ENCODE assay signal across 28 cellular contexts in the genomic region with DNA sequence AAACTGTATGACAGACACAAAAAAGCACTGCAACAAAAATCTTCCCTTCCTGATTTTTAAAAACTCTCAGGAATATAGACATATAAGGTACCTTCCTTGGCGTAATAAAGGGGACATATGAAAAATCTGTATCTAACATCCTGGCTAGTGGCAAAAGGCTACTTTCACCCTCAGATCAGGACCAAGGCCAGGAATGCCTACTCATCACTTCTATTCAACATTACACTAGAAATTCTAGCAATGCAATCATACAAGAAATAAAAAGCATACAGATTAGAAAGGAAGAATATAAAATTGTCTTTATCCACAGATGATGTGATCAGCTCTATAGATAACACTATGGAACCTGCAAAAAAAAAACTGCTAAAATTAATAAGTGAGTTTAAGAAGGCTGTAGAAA.
"Had no signal": no experiment of that assay in that cellular context is flagged by ENCODE, and none has a peak within 500 bp of the region (broad histone marks: within the 10 kb centered on the region; RNA-seq: fewer than 3 reads in every experiment).

No MANE protein-coding gene starts in this region.

- H3K4me3 Mint-ChIP-seq: activated CD4-positive, alpha-beta T cell treated with anti-CD3 and anti-CD28 coated beads, Interleukin-2, amount 10 ng/mL, durations not matched to agents 24 days and 14 days; activated CD8-positive, alpha-beta T cell treated with anti-CD3 and anti-CD28 coated beads for 36 hours; activated naive CD4-positive, alpha-beta T cell treated with anti-CD3 and anti-CD28 coated beads for 36 hours; activated T-cell treated with anti-CD3 and anti-CD28 coated beads, Interleukin-2, amount 50 U/mL, for 24 hours; activated T-helper 1 cell treated with anti-CD3 and anti-CD28 coated beads, Interleukin-12 subunit alpha, Interleukin-12 subunit beta, Interleukin-2, Interleukin-4 antibody, amounts not matched to agents 30 ng/mL and 10 ng/mL and 1 ng/mL, durations not matched to agents 14 hours and 24 hours and 36 hours had no signal

- H3K27me3 Mint-ChIP-seq: activated CD4-positive, alpha-beta T cell treated with anti-CD3 and anti-CD28 coated beads, Interleukin-2, amount 10 ng/mL, durations not matched to agents 24 days and 14 days; activated CD8-positive, alpha-beta T cell treated with anti-CD3 and anti-CD28 coated beads for 36 hours; activated T-cell treated with anti-CD3 and anti-CD28 coated beads, Interleukin-2, amount 50 U/mL, for 24 hours had no signal

- H3K9me3 Mint-ChIP-seq: activated CD4-positive, alpha-beta T cell treated with anti-CD3 and anti-CD28 coated beads, Interleukin-2, amount 10 ng/mL, durations not matched to agents 24 days and 14 days; activated CD8-positive, alpha-beta T cell treated with anti-CD3 and anti-CD28 coated beads for 36 hours; activated naive CD4-positive, alpha-beta T cell treated with anti-CD3 and anti-CD28 coated beads for 36 hours; activated naive CD4-positive, alpha-beta T cell treated with anti-CD3 and anti-CD28 coated beads, Interleukin-2, amount 50 U/mL, for 72 hours; activated T-cell treated with anti-CD3 and anti-CD28 coated beads, Interleukin-2, amount 50 U/mL, for 24 hours; activated T-helper 1 cell treated with anti-CD3 and anti-CD28 coated beads, Interleukin-12 subunit alpha, Interleukin-12 subunit beta, Interleukin-2, Interleukin-4 antibody, amounts not matched to agents 30 ng/mL and 10 ng/mL and 1 ng/mL, durations not matched to agents 14 hours and 24 hours and 36 hours had no signal

- H3K4me3 ChIP-seq: adrenal gland, MG63, SJCRH30, SK-N-MC had no signal

- H3K27me3 ChIP-seq: adrenal gland, brain microvascular endothelial cell, MG63, SJCRH30 had no signal

- H3K4me1 Mint-ChIP-seq: activated CD4-positive, alpha-beta T cell treated with anti-CD3 and anti-CD28 coated beads, Interleukin-2, amount 10 ng/mL, durations not matched to agents 24 days and 14 days had no signal

- H3K27ac Mint-ChIP-seq: activated CD4-positive, alpha-beta T cell treated with anti-CD3 and anti-CD28 coated beads, Interleukin-2, amount 10 ng/mL, durations not matched to agents 24 days and 14 days; activated CD8-positive, alpha-beta T cell treated with anti-CD3 and anti-CD28 coated beads for 36 hours; activated naive CD4-positive, alpha-beta T cell treated with anti-CD3 and anti-CD28 coated beads for 36 hours; activated naive CD4-positive, alpha-beta T cell treated with anti-CD3 and anti-CD28 coated beads, Interleukin-2, amount 50 U/mL, for 72 hours; activated T-cell treated with anti-CD3 and anti-CD28 coated beads, Interleukin-2, amount 50 U/mL, for 24 hours; activated T-helper 1 cell treated with anti-CD3 and anti-CD28 coated beads, Interleukin-12 subunit alpha, Interleukin-12 subunit beta, Interleukin-2, Interleukin-4 antibody, amounts not matched to agents 30 ng/mL and 10 ng/mL and 1 ng/mL, durations not matched to agents 14 hours and 24 hours and 36 hours had no signal

- DNase-seq: activated CD4-positive, alpha-beta T cell treated with anti-CD3 and anti-CD28 coated beads, Interleukin-2, amount 10 ng/mL, durations not matched to agents 24 days and 14 days; activated CD4-positive, alpha-beta T cell treated with anti-CD3 and anti-CD28 coated beads, Interleukin-2, amount 50 U/mL, for 4 hours; activated CD8-positive, alpha-beta T cell treated with anti-CD3 and anti-CD28 coated beads for 36 hours; activated gamma-delta T cell treated with Interleukin-2 at 50 U/mL for 16 hours; activated naive CD4-positive, alpha-beta T cell treated with anti-CD3 and anti-CD28 coated beads for 36 hours; activated T-cell treated with anti-CD3 and anti-CD28 coated beads, Interleukin-2, amount 50 U/mL, for 24 hours; adrenal gland; brain microvascular endothelial cell; central memory CD4-positive, alpha-beta T cell; Kasumi-1; MG63; NCI-H1048; NCI-H1105 treated with DMSO at 0.1 percent for 48 hours; NCI-H1436; NCI-H1694; NCI-H1930; NCI-H2081 treated with DMSO at 0.1 percent for 48 hours; NCI-H226; NCI-H446 treated with DMSO at 0.1 percent for 48 hours; NCI-H524 treated with DMSO at 0.1 percent for 48 hours; SHP77; SJCRH30; T1000; WERI-Rb-1 had no signal

- H3K27ac ChIP-seq: adrenal gland, brain microvascular endothelial cell, SJCRH30, SK-N-MC, WERI-Rb-1 had no signal

- ATAC-seq: activated CD8-positive, alpha-beta T cell treated with anti-CD3 and anti-CD28 coated beads for 36 hours; activated naive CD4-positive, alpha-beta T cell treated with anti-CD3 and anti-CD28 coated beads, Interleukin-2, amount 50 U/mL, for 72 hours; Panc1 had no signal

- H3K4me1 ChIP-seq: adrenal gland, SJCRH30 had no signal

- H3K9me3 ChIP-seq: adrenal gland, MG63, SJCRH30 had no signal

- H3K36me3 ChIP-seq: adrenal gland, brain microvascular endothelial cell, SJCRH30, WERI-Rb-1 had no signal
